In genomic region chr6:29887819-29888581, GRCh38 we compare ENCODE assay signal across 9 cellular contexts. TPM values are rescaled to one million over a fixed set of nuclear protein-coding genes. Genes with fewer than 3 reads are reported as not detected.
DNase-seq lines count a peak whose midpoint lies in the region; ATAC-seq and TF ChIP-seq lines count a peak whose summit lies in the region.
"Had no signal": no experiment of that assay in that cellular context is flagged by ENCODE, and none has a peak within 500 bp of the region (broad histone marks: within the 10 kb centered on the region; RNA-seq: fewer than 3 reads in every experiment).

No MANE protein-coding gene starts in this region.

- H3K4me3 Mint-ChIP-seq in osteocyte (ENCODE audit: unreplicated experiment) = peak overlapping the region; percentile 77

- H3K9me3 ChIP-seq in PC-9 (ENCODE audit: insufficient read depth, low read depth) (no peaks in the 10 kb centered on the region), thoracic aorta (no peaks in the 10 kb centered on the region)
- H3K9me3 ChIP-seq: A549 had no signal

- CTCF ChIA-PET in PC-9 (lab: Charles Lee) = no interaction called here

- H3K27me3 ChIP-seq in PC-9 (ENCODE audit: insufficient read depth, low read depth) = no peaks in the 10 kb centered on the region
- H3K27me3 ChIP-seq in thoracic aorta (replicated peaks; ENCODE audit: insufficient read depth) = no peaks in the 10 kb centered on the region

- H3K27me3 Mint-ChIP-seq in osteocyte (ENCODE audit: unreplicated experiment) = peaks cover 47% of the 10 kb centered on the region

- intact Hi-C loops in PC-9 (cut with micrococcal nuclease; ENCODE audit: unreplicated experiment) = loop anchor here (1.0 kb wide), 1 partner anchor 54 kb away; the partner anchor contains the start of gene HLA-A

- H3K4me1 ChIP-seq in PC-9 (replicated peaks; ENCODE audit: insufficient read depth) (no peaks in the 10 kb centered on the region), thoracic aorta (ENCODE audit: control insufficient read depth in 1 of 2, low read depth in 2 of 2) (peaks cover 0 to 4% of the 10 kb centered on the region in 2 donors)
- H3K4me1 ChIP-seq: A549 had no signal

- ATAC-seq in HG02763 (IDR thresholded peaks at IDR 0.05; ENCODE audit: unreplicated experiment) (peak; percentile 75), thoracic aorta (ENCODE audit: insufficient number of reproducible peaks, low FRiP score, low read depth) (peak; percentile 67)

- no peak overlapping the region for H2AFZ ChIP-seq in PC-9

- H3K4me1 Mint-ChIP-seq in osteocyte (ENCODE audit: unreplicated experiment) = peaks cover 12% of the 10 kb centered on the region

- no peaks in the 10 kb centered on the region for H3K9me2 ChIP-seq in PC-9 (ENCODE audit: insufficient read depth)

- no TSS peak for BruUV-seq in PC-9 (replicated peaks; lab: Mats Ljungman, UMichigan)

- no peaks in the 10 kb centered on the region for H3K36me3 Mint-ChIP-seq in osteocyte (ENCODE audit: unreplicated experiment)

- no peak for TF ChIP-seq CTCF in PC-9 (conservative IDR thresholded peaks at IDR 0.05)
- TF ChIP-seq CTCF in osteocyte (IDR thresholded peaks at IDR 0.05) = no peak
- no peak for TF ChIP-seq CTCF in thoracic aorta (IDR thresholded peaks at IDR 0.05)

- no peaks in the 10 kb centered on the region for H4K20me1 ChIP-seq in PC-9 (ENCODE audit: insufficient read depth)

- no peak overlapping the region for H3K27ac Mint-ChIP-seq in osteocyte (ENCODE audit: unreplicated experiment)

- no peaks in the 10 kb centered on the region for H3K36me3 ChIP-seq in PC-9 (ENCODE audit: low read depth)
- H3K36me3 ChIP-seq in thoracic aorta = no peaks in the 10 kb centered on the region

- H3K4me3 ChIP-seq in PC-9 (peak overlapping the region; percentile 41; the same call in 1 of the 2 replicates), thoracic aorta (peak overlapping the region; percentile 86)
- H3K4me3 ChIP-seq: A549 had no signal

- no peaks in the 10 kb centered on the region for H3F3A ChIP-seq in PC-9 (ENCODE audit: insufficient read depth, low read depth)

- no peaks in the 10 kb centered on the region for H3K79me2 ChIP-seq in PC-9 (ENCODE audit: low read depth)

- POLR2A ChIA-PET in PC-9 (lab: Charles Lee; ENCODE audit: unreplicated experiment) = no interaction called here

- H3K9me3 Mint-ChIP-seq in osteocyte (ENCODE audit: unreplicated experiment) = no peaks in the 10 kb centered on the region

- peak; percentile 3 to 64 (median 61) for DNase-seq in NCI-H1417 (lab: John Stamatoyannopoulos, UW)
- DNase-seq in NCI-H1417 treated with DMSO at 0.1 percent for 48 hours (lab: John Stamatoyannopoulos, UW) = no peak
- peak in 1 of 2 experiments; percentile 57 for DNase-seq in PC-9
- DNase-seq in activated naive CD4-positive, alpha-beta T cell (lab: John Stamatoyannopoulos, UW) = peak in 3 of 4 experiments; percentile 51 to 67 (median 67)
- DNase-seq in globus pallidus (ENCODE audit: low spot score) = peak; percentile 26
- no peak for DNase-seq in osteocyte (ENCODE audit: extremely low spot score, unreplicated experiment)
- no peak for DNase-seq in thoracic aorta (ENCODE audit: low spot score)

- H3K4me2 ChIP-seq in PC-9 = no peak overlapping the region; the same call in 1 of the 2 replicates

- H3K27ac ChIP-seq in PC-9 (no peak overlapping the region), thoracic aorta (peak overlapping the region; percentile 76 to 96)

RNA-seq across cellular contexts. Expression of gene HLA-A, which starts 54.3 kb away (rescaled TPM):
- 168 and 261 TPM in 2 replicates for total RNA-seq in PC-9 (2021)
- total RNA-seq in osteocyte = 293 and 316 TPM in 2 replicates
- 100 to 1,000 TPM; 525 to 870 TPM for total RNA-seq in thoracic aorta

Comparison
In these comparisons a context has a peak if more than half of its experiments do, and no peak if none do; other contexts are left out.
1. DNase-seq: peak in NCI-H1417 (3 of 3), activated naive CD4-positive, alpha-beta T cell (3 of 4) and globus pallidus (single experiment); none in NCI-H1417 treated with DMSO at 0.1 percent for 48 hours (single experiment), osteocyte (single experiment) and thoracic aorta (single experiment).